Comparison of ENCODE assay signal across 20 cellular contexts in genomic region chr7:17347426-17347825, GRCh38.
"Had no signal": no experiment of that assay in that cellular context is flagged by ENCODE, and none has a peak within 500 bp of the region (broad histone marks: within the 10 kb centered on the region; RNA-seq: fewer than 3 reads in every experiment).

No MANE protein-coding gene starts in this region.

- H3K4me3 Mint-ChIP-seq: activated naive CD4-positive, alpha-beta T cell treated with anti-CD3 and anti-CD28 coated beads for 36 hours; activated naive CD8-positive, alpha-beta T cell treated with anti-CD3 and anti-CD28 coated beads, Interleukin-2, amount 10 ng/mL, durations not matched to agents 7 days and 5 days; activated T-cell treated with anti-CD3 and anti-CD28 coated beads, Interleukin-2, amount 50 U/mL, for 24 hours; central memory CD8-positive, alpha-beta T cell; mesothelial cell of epicardium; natural killer cell treated with Interleukin-12 subunit alpha and Interleukin-12 subunit beta and Interleukin-15 and Interleukin-18, amount 100 ng/mL, for 72 hours; stimulated activated naive B cell treated with anti-CD40 and anti-IgM and Interleukin-4, amounts not matched to agents 10 μg/mL and 1 μg/mL and 100 μg/mL, for 72 hours; T-cell had no signal

- H3K27ac Mint-ChIP-seq: activated naive CD4-positive, alpha-beta T cell treated with anti-CD3 and anti-CD28 coated beads for 36 hours; activated T-cell treated with anti-CD3 and anti-CD28 coated beads, Interleukin-2, amount 50 U/mL, for 24 hours; activated T-helper 2 cell treated with anti-CD3 and anti-CD28 coated beads, Interferon-gamma antibody, Interleukin-2, Interleukin-4, amounts not matched to agents 10 μg/mL and 5 μg/mL and 100 μg/mL, durations not matched to agents 14 hours and 24 hours and 36 hours; mesothelial cell of epicardium; natural killer cell treated with Interleukin-12 subunit alpha and Interleukin-12 subunit beta and Interleukin-15 and Interleukin-18, amount 100 ng/mL, for 72 hours; stimulated activated naive B cell treated with anti-CD40 and anti-IgM and Interleukin-4, amounts not matched to agents 10 μg/mL and 1 μg/mL and 100 μg/mL, for 72 hours; T-cell had no signal

- H3K79me2 ChIP-seq: parathyroid adenoma had no signal

- H2AFZ ChIP-seq: parathyroid adenoma had no signal

- H3K4me1 ChIP-seq: colonic mucosa, foreskin keratinocyte, parathyroid adenoma had no signal

- DNase-seq: activated CD4-positive, alpha-beta T cell treated with anti-CD3 and anti-CD28 coated beads for 1 hour; activated CD4-positive, alpha-beta T cell treated with anti-CD3 and anti-CD28 coated beads, Interleukin-2, amount 50 U/mL, for 1 hour; activated naive CD4-positive, alpha-beta T cell treated with anti-CD3 and anti-CD28 coated beads for 36 hours; activated naive CD8-positive, alpha-beta T cell treated with anti-CD3 and anti-CD28 coated beads, Interleukin-2, amount 10 ng/mL, durations not matched to agents 7 days and 5 days; activated T-cell treated with anti-CD3 and anti-CD28 coated beads, Interleukin-2, amount 50 U/mL, for 24 hours; brain microvascular endothelial cell; colonic mucosa; foreskin keratinocyte; left lung; stimulated activated CD4-positive, alpha-beta T cell treated with anti-CD3 and anti-CD28 coated beads, Interleukin-2, amount 100 ng/mL, for 48 hours; stimulated activated CD8-positive, alpha-beta memory T cell treated with anti-CD3 and anti-CD28 coated beads, Interleukin-4, amount 100 ng/mL, for 48 hours; stimulated activated naive B cell treated with anti-CD40 and anti-IgM and Interleukin-4, amounts not matched to agents 10 μg/mL and 1 μg/mL and 100 μg/mL, for 72 hours; T-cell; transverse colon; WERI-Rb-1 had no signal

- H3K27me3 ChIP-seq: brain microvascular endothelial cell, colonic mucosa, foreskin keratinocyte, left lung, transverse colon had no signal

- H3K9me3 ChIP-seq: colonic mucosa had no signal

- H3K27me3 Mint-ChIP-seq: activated naive CD8-positive, alpha-beta T cell treated with anti-CD3 and anti-CD28 coated beads, Interleukin-2, amount 10 ng/mL, durations not matched to agents 7 days and 5 days; activated T-cell treated with anti-CD3 and anti-CD28 coated beads, Interleukin-2, amount 50 U/mL, for 24 hours; central memory CD8-positive, alpha-beta T cell; natural killer cell treated with Interleukin-12 subunit alpha and Interleukin-12 subunit beta and Interleukin-15 and Interleukin-18, amount 100 ng/mL, for 72 hours; stimulated activated naive B cell treated with anti-CD40 and anti-IgM and Interleukin-4, amounts not matched to agents 10 μg/mL and 1 μg/mL and 100 μg/mL, for 72 hours; T-cell had no signal

- H3K27ac ChIP-seq: brain microvascular endothelial cell, colonic mucosa, foreskin keratinocyte, left lung, parathyroid adenoma, transverse colon, WERI-Rb-1 had no signal

- H3K4me1 Mint-ChIP-seq: central memory CD8-positive, alpha-beta T cell; mesothelial cell of epicardium had no signal

- H3K9ac ChIP-seq: parathyroid adenoma had no signal
